In the genomic region with DNA sequence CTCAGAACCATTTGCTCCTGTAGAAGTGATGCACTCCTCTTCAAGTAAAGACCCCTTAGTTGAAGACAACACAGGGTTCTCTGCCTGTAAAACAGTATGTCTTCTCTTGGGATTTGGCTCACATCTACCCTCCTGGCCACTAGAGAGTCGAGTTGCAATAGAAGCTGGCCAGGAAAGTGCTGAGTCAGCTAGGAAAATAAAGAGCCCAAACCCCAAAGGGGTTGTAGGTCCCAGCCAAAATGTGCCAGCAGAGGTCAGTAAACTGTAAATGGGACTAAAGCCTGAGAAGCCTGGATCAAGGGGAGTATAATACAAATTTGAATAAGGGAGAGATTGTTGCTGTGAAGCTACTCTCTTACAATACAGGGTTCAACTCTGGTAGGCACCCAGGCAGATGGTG, we compare ENCODE assay signal across 24 cellular contexts. TPM values are rescaled to one million over a fixed set of nuclear protein-coding genes. Genes with fewer than 3 reads are reported as not detected.
DNase-seq lines count a peak whose midpoint lies in the region; ATAC-seq and TF ChIP-seq lines count a peak whose summit lies in the region.
"Had no signal": no experiment of that assay in that cellular context is flagged by ENCODE, and none has a peak within 500 bp of the region (broad histone marks: within the 10 kb centered on the region; RNA-seq: fewer than 3 reads in every experiment).

No MANE protein-coding gene starts in this region.

- no peak for ATAC-seq in stimulated activated naive CD8-positive, alpha-beta T cell treated with anti-CD3 and anti-CD28 coated beads, Interleukin-15, amount 100 ng/mL, for 72 hours
- ATAC-seq: effector memory CD8-positive, alpha-beta T cell; GM12878 had no signal

- no peaks in the 10 kb centered on the region for H3K36me3 ChIP-seq in mammary epithelial cell (ENCODE audit: insufficient read depth, low read length)
- H3K36me3 ChIP-seq in vagina = no peaks in the 10 kb centered on the region
- H3K36me3 ChIP-seq: HAP-1 had no signal

- H3K27me3 ChIP-seq in mammary epithelial cell (ENCODE audit: insufficient read depth, low read length) (no peaks in the 10 kb centered on the region), vagina (no peaks in the 10 kb centered on the region)

- H4K20me1 ChIP-seq in mammary epithelial cell (ENCODE audit: insufficient read depth, low read length) = no peaks in the 10 kb centered on the region

- 0% methylated on average over 1 of the region's 1 CpG for WGBS in mammary epithelial cell (ENCODE audit: low coverage, missing lambda C conversion rate)

- H3K4me3 Mint-ChIP-seq in MCF 10A (ENCODE audit: unreplicated experiment) = no peak overlapping the region
- H3K4me3 Mint-ChIP-seq in stimulated activated naive CD8-positive, alpha-beta T cell treated with anti-CD3 and anti-CD28 coated beads, Interleukin-15, amount 100 ng/mL, for 72 hours = no peak overlapping the region
- H3K4me3 Mint-ChIP-seq: effector memory CD8-positive, alpha-beta T cell had no signal

- in situ Hi-C loops in mammary epithelial cell (cut with MboI; ENCODE audit: low sequenced_read_pairs in 2 of 2) = no loop called here
- in situ Hi-C loops in SK-MEL-5 (cut with HindIII; ENCODE audit: low pct_unique_long_range_greater_than_20kb, low sequenced_read_pairs) = no loop called here

- H3K36me3 Mint-ChIP-seq in MCF 10A (ENCODE audit: insufficient read depth, unreplicated experiment) = no peaks in the 10 kb centered on the region

- H3K9ac ChIP-seq in mammary epithelial cell (ENCODE audit: insufficient read depth, low read length) = no peak overlapping the region

- TF ChIP-seq CTCF in MCF 10A (IDR thresholded peaks at IDR 0.05; ENCODE audit: unreplicated experiment) = no peak
- TF ChIP-seq CTCF in mammary epithelial cell (conservative IDR thresholded peaks at IDR 0.05 in 1 of 2, IDR thresholded peaks at IDR 0.05 in 1 of 2; ENCODE audit: extremely low read depth in 1 of 2, insufficient read depth in 1 of 2, low read depth in 1 of 2, low read length in 2 of 2) = no peak
- no peak for TF ChIP-seq CTCF in fibroblast of pulmonary artery (IDR thresholded peaks at IDR 0.05; ENCODE audit: low read length, missing control alignments)
- no peak for TF ChIP-seq CTCF in vagina (IDR thresholded peaks at IDR 0.05)

- dilution Hi-C loops in mammary epithelial cell (cut with HindIII; ENCODE audit: low sequenced_read_pairs) = no loop called here

- H3K27ac ChIP-seq in mammary epithelial cell (ENCODE audit: insufficient read depth, low read depth, low read length) (no peak overlapping the region), vagina (no peak overlapping the region)
- H3K27ac ChIP-seq: VCaP had no signal

- H3K9me3 Mint-ChIP-seq in MCF 10A (ENCODE audit: unreplicated experiment) = no peaks in the 10 kb centered on the region
- H3K9me3 Mint-ChIP-seq in stimulated activated naive CD8-positive, alpha-beta T cell treated with anti-CD3 and anti-CD28 coated beads, Interleukin-15, amount 100 ng/mL, for 72 hours = peaks cover 7 to 8% of the 10 kb centered on the region in 2 donors

- CTCF ChIA-PET in MCF 10A (lab: Yijun Ruan, JAX) = interaction anchor here (0.5 to 1.9 kb wide), 8 partner anchors 9 to 207 kb away, joined by 3 to 5 read pairs (median 4); no protein-coding TSS in a partner anchor
- CTCF ChIA-PET in mammary epithelial cell (lab: Charles Lee; ENCODE audit: low non-redundant PET) = no interaction called here

- no peaks in the 10 kb centered on the region for H3K79me2 ChIP-seq in mammary epithelial cell (ENCODE audit: insufficient read depth, low read length)

- no peak overlapping the region for H2AFZ ChIP-seq in mammary epithelial cell (ENCODE audit: low read depth, low read length)

- intact Hi-C loops in MCF 10A (cut with micrococcal nuclease) = no loop called here
- intact Hi-C loops in mammary epithelial cell (cut with micrococcal nuclease) = loop anchor here (10.0 kb wide), 1 partner anchor 89 kb away; no protein-coding TSS in a partner anchor
- intact Hi-C loops in vagina (cut with DNase I) = no loop called here

- peak; percentile 34 for DNase-seq in MCF 10A (ENCODE audit: unreplicated experiment)
- no peak for DNase-seq in mammary epithelial cell
- peak; percentile 25 for DNase-seq in SK-MEL-5 (ENCODE audit: low read depth, low spot score)
- peak; percentile 26 for DNase-seq in fibroblast of pulmonary artery (ENCODE audit: low read depth)
- DNase-seq in vagina (ENCODE audit: extremely low spot score in 2 of 2) = peak; percentile 20 to 22
- no peak for DNase-seq in NCI-H524 (lab: John Stamatoyannopoulos, UW)
- DNase-seq in NCI-H526 treated with DMSO at 0.1 percent for 48 hours (lab: John Stamatoyannopoulos, UW) = no peak
- DNase-seq in stimulated activated naive CD8-positive, alpha-beta T cell treated with anti-CD3 and anti-CD28 coated beads, Interleukin-15, amount 100 ng/mL, for 72 hours = no peak
- DNase-seq: activated CD4-positive, alpha-beta T cell treated with anti-CD3 and anti-CD28 coated beads, Interleukin-2, amount 50 U/mL, for 4 hours; activated naive CD4-positive, alpha-beta T cell treated with Interleukin-2 at 50 U/mL for 16 hours; anterior cingulate cortex; C1 segment of cervical spinal cord; effector memory CD8-positive, alpha-beta T cell; hippocampal formation; midbrain; MM.1S; NCI-H1694 treated with DMSO at 0.1 percent for 48 hours; SHP77; stimulated activated CD4-positive, alpha-beta T cell treated with anti-CD3 and anti-CD28 coated beads, Interleukin-4, amount 100 ng/mL, for 24 hours; T-helper 1 cell had no signal

- H3K4me3 ChIP-seq in mammary epithelial cell (replicated peaks in 1 of 3; ENCODE audit: insufficient read depth in 1 of 3, low read depth in 2 of 3, low read length in 3 of 3) = no peak overlapping the region
- H3K4me3 ChIP-seq in fibroblast of pulmonary artery (replicated peaks; ENCODE audit: low read depth, low read length) = no peak overlapping the region
- H3K4me3 ChIP-seq in vagina = no peak overlapping the region
- H3K4me3 ChIP-seq: GM12878, HAP-1, smooth muscle cell had no signal

- no peaks in the 10 kb centered on the region for H3K4me1 ChIP-seq in mammary epithelial cell (ENCODE audit: insufficient read depth, low read length)
- H3K4me1 ChIP-seq in vagina = peaks cover 8% of the 10 kb centered on the region
- H3K4me1 ChIP-seq: HAP-1 had no signal

- H3K27ac Mint-ChIP-seq in MCF 10A (ENCODE audit: low read depth, unreplicated experiment) = no peak overlapping the region
- no peak overlapping the region for H3K27ac Mint-ChIP-seq in stimulated activated naive CD8-positive, alpha-beta T cell treated with anti-CD3 and anti-CD28 coated beads, Interleukin-15, amount 100 ng/mL, for 72 hours
- H3K27ac Mint-ChIP-seq: effector memory CD8-positive, alpha-beta T cell had no signal

- peaks cover 3% of the 10 kb centered on the region for H3K9me3 ChIP-seq in mammary epithelial cell (replicated peaks; ENCODE audit: insufficient read depth, low read length)
- H3K9me3 ChIP-seq in vagina = peaks cover 4% of the 10 kb centered on the region
- H3K9me3 ChIP-seq: HAP-1 had no signal

- TF ChIP-seq POLR2A in vagina (IDR thresholded peaks at IDR 0.05) = no peak

- POLR2A ChIA-PET in MCF 10A (lab: Yijun Ruan, JAX) = interaction anchor here (0.6 to 1.1 kb wide), 3 partner anchors 13 to 680 kb away, joined by 3 read pairs; partner anchors contain the start of gene THBS1

- no TSS peak for BruUV-seq in MCF 10A (replicated peaks; lab: Mats Ljungman, UMichigan)
- no TSS peak for BruUV-seq in mammary epithelial cell (replicated peaks; lab: Mats Ljungman, UMichigan)

- no peak overlapping the region for H3K4me2 ChIP-seq in mammary epithelial cell (ENCODE audit: insufficient read depth, low read depth, low read length)
- H3K4me2 ChIP-seq: smooth muscle cell had no signal

- no peaks in the 10 kb centered on the region for H3K27me3 Mint-ChIP-seq in MCF 10A (ENCODE audit: insufficient read depth, unreplicated experiment)
- H3K27me3 Mint-ChIP-seq in stimulated activated naive CD8-positive, alpha-beta T cell treated with anti-CD3 and anti-CD28 coated beads, Interleukin-15, amount 100 ng/mL, for 72 hours = no peaks in the 10 kb centered on the region

- no peaks in the 10 kb centered on the region for H3K4me1 Mint-ChIP-seq in MCF 10A (ENCODE audit: insufficient read depth, unreplicated experiment)
- H3K4me1 Mint-ChIP-seq in stimulated activated naive CD8-positive, alpha-beta T cell treated with anti-CD3 and anti-CD28 coated beads, Interleukin-15, amount 100 ng/mL, for 72 hours = no peaks in the 10 kb centered on the region

RNA-seq across cellular contexts. Expression of gene THBS1, which starts 37.2 kb away (rescaled TPM):
- 103 and 393 TPM in 2 replicates for total RNA-seq in MCF 10A (2022)
- over 10,000 TPM in 1 of 2 donors, 1,000 to 10,000 TPM in 1; 3,517 to 11,760 TPM for total RNA-seq in mammary epithelial cell
- 909 TPM for polyA plus RNA-seq in mammary epithelial cell
- 7,367 TPM for polyA minus RNA-seq in mammary epithelial cell
- total RNA-seq in SK-MEL-5 (2014; rRNA removed; shearing (Covaris generic)) = 5.4 and 8.2 TPM in 2 replicates
- polyA plus RNA-seq in SK-MEL-5 (2015; cell fraction: cytosol; rRNA removed) = 6.3 and 8.3 TPM in 2 replicates
- polyA plus RNA-seq in SK-MEL-5 (2015; cell fraction: nucleus; rRNA removed) = 18.6 and 28.6 TPM in 2 replicates
- total RNA-seq in vagina = 513 TPM

Comparison
In these comparisons a context has a peak if more than half of its experiments do, and no peak if none do; other contexts are left out.
1. DNase-seq: peak in MCF 10A (single experiment), SK-MEL-5 (single experiment), fibroblast of pulmonary artery (single experiment) and vagina (2 of 2); none in mammary epithelial cell (single experiment), NCI-H524 (0 of 2), NCI-H526 treated with DMSO at 0.1 percent for 48 hours (single experiment) and stimulated activated naive CD8-positive, alpha-beta T cell treated with anti-CD3 and anti-CD28 coated beads, Interleukin-15, amount 100 ng/mL, for 72 hours (0 of 2).
2. RNA of gene THBS1, which starts 37.2 kb away (total RNA-seq): 3,517 to 11,760 TPM in mammary epithelial cell, 513 TPM in vagina (single experiment) and 103 to 393 TPM in MCF 10A; 5.4 to 8.2 TPM in SK-MEL-5; every median in the first group is over 10 times any median in the second.